29 cellular contexts compared by ENCODE assay signal in the genomic region with DNA sequence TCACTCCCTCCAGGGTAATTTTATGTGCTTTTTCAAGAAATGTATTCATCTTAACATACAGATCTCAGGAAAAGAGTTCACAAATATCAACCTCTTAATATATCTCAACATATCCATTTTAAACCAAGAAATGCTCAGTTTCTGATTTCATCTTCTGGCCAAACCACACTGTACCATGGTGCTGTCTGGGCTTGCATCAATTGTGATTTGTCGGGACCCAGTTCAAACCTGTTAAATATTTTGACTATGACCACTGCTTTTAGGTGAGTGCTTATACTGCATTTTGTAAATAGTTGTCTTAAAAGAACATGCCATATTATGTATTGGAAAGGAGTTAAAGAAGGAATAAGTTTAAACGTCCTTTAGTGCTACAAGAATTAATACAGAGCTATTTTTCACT.
"Had no signal": no experiment of that assay in that cellular context is flagged by ENCODE, and none has a peak within 500 bp of the region (broad histone marks: within the 10 kb centered on the region; RNA-seq: fewer than 3 reads in every experiment).

No MANE protein-coding gene starts in this region.

- H3K4me1 ChIP-seq: left ventricle myocardium inferior, pancreas, prostate gland, suprapubic skin, tibial artery, upper lobe of right lung, uterus had no signal

- H3K36me3 ChIP-seq: left ventricle myocardium inferior, pancreas, prostate gland, suprapubic skin, thoracic aorta, tibial artery, upper lobe of right lung, uterus had no signal

- H3K27me3 Mint-ChIP-seq: memory B cell; naive thymus-derived CD4-positive, alpha-beta T cell; natural killer cell treated with Interleukin-12 subunit alpha and Interleukin-12 subunit beta and Interleukin-15 and Interleukin-18, amount 100 ng/mL, for 72 hours; stimulated activated naive CD8-positive, alpha-beta T cell treated with anti-CD3 and anti-CD28 coated beads, Interleukin-15, Interleukin-2, amounts not matched to agents 100 ng/mL and 50 ng/mL, for 24 hours had no signal

- H3K27me3 ChIP-seq: suprapubic skin, tibial artery, upper lobe of right lung, uterus had no signal

- H3K9me3 Mint-ChIP-seq: stimulated activated naive CD8-positive, alpha-beta T cell treated with anti-CD3 and anti-CD28 coated beads, Interleukin-15, Interleukin-2, amounts not matched to agents 100 ng/mL and 50 ng/mL, for 24 hours had no signal

- ATAC-seq: mucosa of descending colon; naive thymus-derived CD4-positive, alpha-beta T cell; natural killer cell treated with Interleukin-12 subunit alpha and Interleukin-12 subunit beta and Interleukin-15 and Interleukin-18, amount 100 ng/mL, for 72 hours; pancreas; right cardiac atrium; sciatic nerve; upper lobe of right lung had no signal

- H3K36me3 Mint-ChIP-seq: immature natural killer cell; memory B cell; naive thymus-derived CD4-positive, alpha-beta T cell; natural killer cell treated with Interleukin-12 subunit alpha and Interleukin-12 subunit beta and Interleukin-15 and Interleukin-18, amount 100 ng/mL, for 72 hours had no signal

- H3K4me3 Mint-ChIP-seq: immature natural killer cell; memory B cell; naive thymus-derived CD4-positive, alpha-beta T cell; natural killer cell treated with Interleukin-12 subunit alpha and Interleukin-12 subunit beta and Interleukin-15 and Interleukin-18, amount 100 ng/mL, for 72 hours; stimulated activated naive CD8-positive, alpha-beta T cell treated with anti-CD3 and anti-CD28 coated beads, Interleukin-15, Interleukin-2, amounts not matched to agents 100 ng/mL and 50 ng/mL, for 24 hours had no signal

- FAIRE-seq: islet of Langerhans had no signal

- H3K4me3 ChIP-seq: left ventricle myocardium inferior, lung, mucosa of descending colon, pancreas, prostate gland, skin epidermis, suprapubic skin, thoracic aorta, tibial artery, upper lobe of right lung, uterus had no signal

- H3K27ac ChIP-seq: left ventricle myocardium inferior, pancreas, prostate gland, skin epidermis, suprapubic skin, thoracic aorta, tibial artery, upper lobe of right lung, uterus had no signal

- DNase-seq: hypothalamus; immature natural killer cell; left ventricle myocardium inferior; midbrain; mucosa of descending colon; naive thymus-derived CD4-positive, alpha-beta T cell; pancreas; posterior cingulate gyrus; retina; right cardiac atrium; stimulated activated CD4-positive, alpha-beta T cell treated with anti-CD3 and anti-CD28 coated beads, Interleukin-12 subunit alpha, Interleukin-12 subunit beta, amount 100 ng/mL, for 4 hours; stimulated activated CD4-positive, alpha-beta T cell treated with anti-CD3 and anti-CD28 coated beads, Interleukin-15, amount 100 ng/mL, for 24 hours; stimulated activated CD4-positive, alpha-beta T cell treated with anti-CD3 and anti-CD28 coated beads, Interleukin-2, amount 100 ng/mL, for 24 hours; stimulated activated CD4-positive, alpha-beta T cell treated with anti-CD3 and anti-CD28 coated beads, Interleukin-4, amount 100 ng/mL, for 1 hour; stimulated activated naive CD4-positive, alpha-beta T cell; tibial artery; trophoblast cell; upper lobe of right lung; uterus had no signal

- H3K4me1 Mint-ChIP-seq: immature natural killer cell; memory B cell; naive thymus-derived CD4-positive, alpha-beta T cell had no signal

- H3K27ac Mint-ChIP-seq: immature natural killer cell; memory B cell; naive thymus-derived CD4-positive, alpha-beta T cell; natural killer cell treated with Interleukin-12 subunit alpha and Interleukin-12 subunit beta and Interleukin-15 and Interleukin-18, amount 100 ng/mL, for 72 hours; stimulated activated naive CD8-positive, alpha-beta T cell treated with anti-CD3 and anti-CD28 coated beads, Interleukin-15, Interleukin-2, amounts not matched to agents 100 ng/mL and 50 ng/mL, for 24 hours had no signal

- H3K9me3 ChIP-seq: left ventricle myocardium inferior, mucosa of descending colon, pancreas, prostate gland, suprapubic skin, thoracic aorta, tibial artery, upper lobe of right lung, uterus had no signal
